In genomic region chr6:36443951-36444428, GRCh38 we compare ENCODE assay signal across 9 cellular contexts. TPM values are rescaled to one million over a fixed set of nuclear protein-coding genes. Genes with fewer than 3 reads are reported as not detected.
DNase-seq lines count a peak whose midpoint lies in the region; ATAC-seq, FAIRE-seq and TF ChIP-seq lines count a peak whose summit lies in the region.
"Had no signal": no experiment of that assay in that cellular context is flagged by ENCODE, and none has a peak within 500 bp of the region (broad histone marks: within the 10 kb centered on the region; RNA-seq: fewer than 3 reads in every experiment).

No MANE protein-coding gene starts in this region.

- H3K27ac ChIP-seq in ascending aorta (peak overlapping the region; percentile 96 to 97), keratinocyte (ENCODE audit: control insufficient read depth, insufficient read depth, low read length) (peak overlapping the region; percentile 89), stomach smooth muscle (ENCODE audit: low read length) (peak overlapping the region; percentile 96)

- intact Hi-C loops in ascending aorta (cut with DNase I) = loop anchor here (1.0 to 5.0 kb wide), 4 partner anchors 21 to 236 kb away; partner anchors contain the start of genes ETV7 and SRSF3
- intact Hi-C loops in sciatic nerve (cut with DNase I) = no loop called here

- dilution Hi-C loops in keratinocyte (cut with MboI; ENCODE audit: extremely low pct_ligation_motif_present, low sequenced_read_pairs) = no loop called here

- H3K9me3 ChIP-seq in ascending aorta (no peaks in the 10 kb centered on the region), keratinocyte (ENCODE audit: control insufficient read depth, low read depth, low read length) (no peaks in the 10 kb centered on the region), stomach smooth muscle (ENCODE audit: control insufficient read depth in 2 of 2, low read length in 2 of 2) (no peaks in the 10 kb centered on the region)

- TF ChIP-seq CTCF in NB4 (IDR thresholded peaks at IDR 0.05; ENCODE audit: low read depth, low read length) = no peak
- no peak for TF ChIP-seq CTCF in ascending aorta (IDR thresholded peaks at IDR 0.05)
- peak; percentile 23 to 46 (median 27) for TF ChIP-seq CTCF in keratinocyte (optimal IDR thresholded peaks at IDR 0.05 in 1 of 3, IDR thresholded peaks at IDR 0.05 in 1 of 3, conservative IDR thresholded peaks at IDR 0.05 in 1 of 3; ENCODE audit: extremely low read depth in 1 of 3, insufficient read depth in 2 of 3, low read length in 3 of 3)

- peak; percentile 69 for FAIRE-seq in keratinocyte (lab: Jason Lieb, UNC)
- FAIRE-seq: frontal cortex had no signal

- ATAC-seq in HG03045 (IDR thresholded peaks at IDR 0.05; ENCODE audit: unreplicated experiment) (no peak), sciatic nerve (no peak)

- no peaks in the 10 kb centered on the region for H3K27me3 ChIP-seq in ascending aorta
- H3K27me3 ChIP-seq in keratinocyte (ENCODE audit: control insufficient read depth, extremely low read depth, insufficient read depth, low read length) = no peaks in the 10 kb centered on the region
- H3K27me3 ChIP-seq in stomach smooth muscle (ENCODE audit: control insufficient read depth in 1 of 2, insufficient read depth in 2 of 2, low read length in 2 of 2) = no peaks in the 10 kb centered on the region

- peak overlapping the region; percentile 99 for H3K4me2 ChIP-seq in keratinocyte (ENCODE audit: control insufficient read depth, extremely low read depth, insufficient read depth, low read depth, low read length)

- no peaks in the 10 kb centered on the region for H4K20me1 ChIP-seq in keratinocyte (ENCODE audit: control insufficient read depth, extremely low read depth, insufficient read depth, low read length)

- H3K79me2 ChIP-seq in keratinocyte (ENCODE audit: control insufficient read depth, insufficient read depth, low read length) = peaks cover 43% of the 10 kb centered on the region

- peak overlapping the region; percentile 36 for H2AFZ ChIP-seq in keratinocyte (ENCODE audit: control insufficient read depth, low read length)

- no peak for TF ChIP-seq POLR2A in NB4 (IDR thresholded peaks at IDR 0.05; ENCODE audit: extremely low read depth, insufficient read length)

- peaks cover 0 to 25% of the 10 kb centered on the region in 2 donors for H3K4me1 ChIP-seq in ascending aorta
- peaks cover 32% of the 10 kb centered on the region for H3K4me1 ChIP-seq in keratinocyte (ENCODE audit: control insufficient read depth, extremely low read depth, insufficient read depth, low read length)
- peaks cover 27% of the 10 kb centered on the region for H3K4me1 ChIP-seq in stomach smooth muscle (ENCODE audit: control insufficient read depth, insufficient read depth, low read length)

- peak overlapping the region; percentile 92 for H3K4me3 ChIP-seq in NB4 (ENCODE audit: low read depth, low read length)
- peak overlapping the region; percentile 88 to 92 for H3K4me3 ChIP-seq in ascending aorta
- peak overlapping the region; percentile 68 to 96 (median 96) for H3K4me3 ChIP-seq in keratinocyte (ENCODE audit: control insufficient read depth in 2 of 3, extremely low read depth in 1 of 3, insufficient read depth in 2 of 3, low read depth in 1 of 3, low read length in 3 of 3)
- H3K4me3 ChIP-seq in stomach smooth muscle (ENCODE audit: low read length in 2 of 2) = peak overlapping the region; percentile 95 to 97

- H3K9me1 ChIP-seq in keratinocyte (ENCODE audit: control insufficient read depth, extremely low read depth, insufficient read depth, low read length) = peaks cover 3% of the 10 kb centered on the region

- peak; percentile 25 to 49 for DNase-seq in NCI-H524 (lab: John Stamatoyannopoulos, UW)
- no peak for DNase-seq in NCI-H524 treated with DMSO at 0.1 percent for 48 hours (lab: John Stamatoyannopoulos, UW)
- DNase-seq in NB4 (ENCODE audit: low read depth) = peak; percentile 41
- no peak for DNase-seq in ascending aorta (ENCODE audit: low spot score in 2 of 2)
- no peak for DNase-seq in keratinocyte (ENCODE audit: low read depth, low spot score)
- no peak for DNase-seq in sciatic nerve (ENCODE audit: low spot score)

- peak overlapping the region; percentile 93 for H3K9ac ChIP-seq in keratinocyte (ENCODE audit: control insufficient read depth, extremely low read depth, insufficient read depth, low read length)
- H3K9ac ChIP-seq in stomach smooth muscle (ENCODE audit: low read length in 2 of 2) = peak overlapping the region; percentile 88 to 92

- H3K36me3 ChIP-seq in ascending aorta = peaks cover 0 to 7% of the 10 kb centered on the region in 2 donors
- peaks cover 0 to 1% of the 10 kb centered on the region in 2 experiments for H3K36me3 ChIP-seq in keratinocyte (ENCODE audit: control insufficient read depth in 2 of 2, extremely low read depth in 1 of 2, insufficient read depth in 2 of 2, low read length in 2 of 2)
- H3K36me3 ChIP-seq in stomach smooth muscle (ENCODE audit: control insufficient read depth in 2 of 2, insufficient read depth in 2 of 2, low read length in 2 of 2) = no peaks in the 10 kb centered on the region

RNA-seq across cellular contexts. Expression of gene KCTD20, which starts 1.2 kb away (rescaled TPM):
- total RNA-seq in ascending aorta = 71.5 TPM
- 23.3 to 31.8 TPM (median 24.8 TPM) in 3 replicates for polyA plus RNA-seq in keratinocyte
- 5.6 TPM for polyA plus RNA-seq in keratinocyte (2011; ENCODE audit: low read depth)
- polyA plus RNA-seq in keratinocyte (2011; cell fraction: cytosol; rRNA removed) = 18.1 and 27.3 TPM in 2 replicates
- 16.0 TPM in 2 replicates for polyA plus RNA-seq in keratinocyte (2011; cell fraction: nucleus; rRNA removed)
- 10.2 and 15.8 TPM in 2 replicates for polyA plus RNA-seq in keratinocyte (2012; ENCODE audit: low replicate concordance)
- polyA minus RNA-seq in keratinocyte = 24.9 to 33.7 TPM (median 28.3 TPM) in 3 replicates
- 24.4 TPM for polyA minus RNA-seq in keratinocyte (2011; cell fraction: cytosol; rRNA and poly(A)+ RNA removed)
- polyA minus RNA-seq in keratinocyte (2011; cell fraction: nucleus; rRNA and poly(A)+ RNA removed) = 14.1 and 26.8 TPM in 2 replicates
- 56.6 TPM for total RNA-seq in sciatic nerve

RNA-seq across cellular contexts. Expression of gene PXT1, which starts 1.3 kb away (rescaled TPM):
- total RNA-seq in ascending aorta = not detected
- polyA plus RNA-seq in keratinocyte = 0.06 to 0.08 TPM (median 0.06 TPM) in 3 replicates
- not detected for polyA plus RNA-seq in keratinocyte (2011; ENCODE audit: low read depth)
- 0.09 TPM in 1 of 2 replicates, not detected in the other for polyA plus RNA-seq in keratinocyte (2011; cell fraction: cytosol; rRNA removed)
- not detected in 2 replicates for polyA plus RNA-seq in keratinocyte (2011; cell fraction: nucleus; rRNA removed)
- 0.07 TPM in 1 of 2 replicates, not detected in the other for polyA plus RNA-seq in keratinocyte (2012; ENCODE audit: low replicate concordance)
- polyA minus RNA-seq in keratinocyte = 0.16 TPM in 1 of 3 replicates, not detected in the others
- polyA minus RNA-seq in keratinocyte (2011; cell fraction: cytosol; rRNA and poly(A)+ RNA removed) = not detected
- polyA minus RNA-seq in keratinocyte (2011; cell fraction: nucleus; rRNA and poly(A)+ RNA removed) = not detected in 2 replicates
- 0.18 TPM for total RNA-seq in sciatic nerve
- total RNA-seq: frontal cortex had no signal

RNA-seq across cellular contexts. Expression of gene ETV7, which starts 56.5 kb away (rescaled TPM):
- total RNA-seq in ascending aorta (not detected), sciatic nerve (6.7 TPM)
- 0.22 to 0.27 TPM (median 0.25 TPM) in 3 replicates for polyA plus RNA-seq in keratinocyte
- polyA plus RNA-seq in keratinocyte (2011; ENCODE audit: low read depth) = 0.30 TPM
- polyA plus RNA-seq in keratinocyte (2011; cell fraction: cytosol; rRNA removed) = 0.10 and 0.15 TPM in 2 replicates
- polyA plus RNA-seq in keratinocyte (2011; cell fraction: nucleus; rRNA removed) = 0.12 and 0.19 TPM in 2 replicates
- 0.42 and 0.47 TPM in 2 replicates for polyA plus RNA-seq in keratinocyte (2012; ENCODE audit: low replicate concordance)
- 0.40 to 0.98 TPM in 2 of 3 replicates, not detected in the other for polyA minus RNA-seq in keratinocyte
- not detected for polyA minus RNA-seq in keratinocyte (2011; cell fraction: cytosol; rRNA and poly(A)+ RNA removed)
- not detected in 2 replicates for polyA minus RNA-seq in keratinocyte (2011; cell fraction: nucleus; rRNA and poly(A)+ RNA removed)
- total RNA-seq: frontal cortex had no signal

Comparison
In these comparisons a context has a peak if more than half of its experiments do, and no peak if none do; other contexts are left out.
1. DNase-seq: peak in NCI-H524 (2 of 2) and NB4 (single experiment); none in NCI-H524 treated with DMSO at 0.1 percent for 48 hours (single experiment), ascending aorta (0 of 2), keratinocyte (single experiment) and sciatic nerve (single experiment).
2. CTCF ChIP-seq: peak in keratinocyte (3 of 3); none in NB4 (single experiment) and ascending aorta (0 of 3).
3. Peak in every context shown above with its lines, with median percentiles within 50 percentile points of each other: H3K4me3 ChIP-seq and H3K27ac ChIP-seq.